Comparison of ENCODE assay signal across 9 cellular contexts in the genomic region with DNA sequence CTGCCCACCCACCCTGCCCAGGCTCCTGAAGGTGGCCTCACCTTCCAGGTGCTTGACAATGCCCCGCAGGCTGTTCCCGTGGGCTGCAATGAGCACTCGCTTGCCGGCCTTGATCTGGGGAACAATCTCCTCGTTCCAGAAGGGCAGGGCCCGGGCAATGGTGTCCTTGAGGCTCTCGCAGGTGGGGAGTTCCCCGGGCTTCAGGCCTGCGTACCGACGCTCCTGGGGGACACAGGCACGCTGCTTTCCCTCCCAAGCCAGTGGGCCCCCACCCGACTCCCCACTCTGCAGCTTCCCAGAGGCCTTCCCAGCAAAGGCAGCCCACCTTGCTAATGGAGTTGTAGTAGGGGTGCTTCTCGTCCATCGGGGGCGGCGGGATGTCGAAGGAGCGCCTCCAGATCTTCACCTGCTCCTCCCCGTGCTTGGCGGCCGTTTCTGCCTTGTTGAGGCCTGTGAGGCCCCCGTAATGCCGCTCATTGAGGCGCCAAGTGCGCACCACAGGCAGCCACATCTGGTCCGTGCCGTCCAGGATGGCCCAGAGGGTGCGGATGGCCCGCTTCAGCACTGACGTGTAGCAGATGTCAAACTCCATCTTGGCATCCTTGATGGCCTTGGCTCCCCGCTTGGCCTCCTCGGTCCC. TPM values are rescaled to one million over a fixed set of nuclear protein-coding genes. Genes with fewer than 3 reads are reported as not detected.
DNase-seq lines count a peak whose midpoint lies in the region; TF ChIP-seq lines count a peak whose summit lies in the region.
"Had no signal": no experiment of that assay in that cellular context is flagged by ENCODE, and none has a peak within 500 bp of the region (broad histone marks: within the 10 kb centered on the region; RNA-seq: fewer than 3 reads in every experiment).

No MANE protein-coding gene starts in this region.

- no peaks in the 10 kb centered on the region for H3K79me2 ChIP-seq in mesendoderm (ENCODE audit: control insufficient read depth, insufficient read depth, low read length)

- H3K4me3 ChIP-seq in mesendoderm (ENCODE audit: low read length), result no peak overlapping the region

- DNase-seq in stimulated activated CD4-positive, alpha-beta T cell treated with anti-CD3 and anti-CD28 coated beads, Interleukin-15, amount 100 ng/mL, for 24 hours, result peak; percentile 34
- no peak for DNase-seq in stimulated activated CD4-positive, alpha-beta T cell treated with anti-CD3 and anti-CD28 coated beads, Interleukin-4, amount 100 ng/mL, for 4 hours
- no peak for DNase-seq in mesendoderm
- no peak for DNase-seq in Ammon's horn (ENCODE audit: low spot score)
- DNase-seq in midbrain (lab: John Stamatoyannopoulos, UW), result no peak
- DNase-seq in epidermal melanocyte (ENCODE audit: insufficient read length, low spot score), result no peak
- no peak for DNase-seq in KG1 (lab: John Stamatoyannopoulos, UW)

- no peak overlapping the region for H3K9ac ChIP-seq in mesendoderm (ENCODE audit: low read length)

- H3K27ac Mint-ChIP-seq in brain, result peak overlapping the region in 3 of 5 experiments; percentile 75 to 91 (median 89)

- peaks cover 21% of the 10 kb centered on the region for H3K4me1 Mint-ChIP-seq in brain

- H2BK5ac ChIP-seq in mesendoderm (ENCODE audit: low read length), result no peak overlapping the region

- no peak overlapping the region for H2AK5ac ChIP-seq in mesendoderm (ENCODE audit: low read length)

- no peak overlapping the region for H3K27ac ChIP-seq in mesendoderm (ENCODE audit: low read depth, low read length)

- WGBS in mesendoderm (ENCODE audit: extremely low coverage, insufficient coverage, low lambda C conversion rate), result no CpG with 5 or more reads among the region's 33 CpGs

- no peak overlapping the region for H2BK15ac ChIP-seq in mesendoderm (replicated peaks; ENCODE audit: low read depth)

- no peaks in the 10 kb centered on the region for H3K27me3 Mint-ChIP-seq in brain

- H3K36me3 Mint-ChIP-seq in brain, result peaks cover 5% of the 10 kb centered on the region

- peaks cover 4% of the 10 kb centered on the region for H3K4me1 ChIP-seq in mesendoderm (ENCODE audit: control insufficient read depth, low read depth, low read length)
- H3K4me1 ChIP-seq: Caco-2 had no signal

- peak overlapping the region in 3 of 5 experiments; percentile 32 to 64 (median 63) for H3K4me3 Mint-ChIP-seq in brain

- H2BK120ac ChIP-seq in mesendoderm (ENCODE audit: low read depth, low read length), result no peak overlapping the region

- no peak overlapping the region for H3K23ac ChIP-seq in mesendoderm (ENCODE audit: low read length)

- H3K79me1 ChIP-seq in mesendoderm (ENCODE audit: low read length), result no peaks in the 10 kb centered on the region

- peaks cover 4% of the 10 kb centered on the region for H3K36me3 ChIP-seq in mesendoderm (ENCODE audit: control insufficient read depth, insufficient read depth, low read length)

- H3K4ac ChIP-seq in mesendoderm (ENCODE audit: low read depth, low read length), result no peak overlapping the region

- H3K18ac ChIP-seq in mesendoderm (ENCODE audit: low read length), result no peak overlapping the region

- H4K8ac ChIP-seq in mesendoderm (ENCODE audit: low read depth, low read length), result no peak overlapping the region

- no peak overlapping the region for H3K4me2 ChIP-seq in mesendoderm (ENCODE audit: low read length)

- H3K27me3 ChIP-seq in mesendoderm (ENCODE audit: insufficient read depth, low read length, poor library complexity), result no peaks in the 10 kb centered on the region

- no peaks in the 10 kb centered on the region for H3K9me3 Mint-ChIP-seq in brain

- TF ChIP-seq CTCF in brain (conservative IDR thresholded peaks at IDR 0.05), result no peak

- H3K56ac ChIP-seq in mesendoderm (ENCODE audit: low read length), result peak overlapping the region; percentile 56

- H4K5ac ChIP-seq in mesendoderm (ENCODE audit: low read length), result no peak overlapping the region

RNA-seq across cellular contexts. Expression of a gene that starts 0.5 kb away (rescaled TPM):
- 141 TPM for polyA plus RNA-seq in brain (ENCODE audit: insufficient read depth, low read depth, low replicate concordance)
- 1.1 TPM for polyA plus RNA-seq in mesendoderm (2013, experiment 1 of 2)
- polyA plus RNA-seq in mesendoderm (2013, experiment 2 of 2), result 0.95 TPM

RNA-seq across cellular contexts. Expression of a gene that starts 17.4 kb away (rescaled TPM):
- 9.1 TPM for polyA plus RNA-seq in brain (ENCODE audit: insufficient read depth, low read depth, low replicate concordance)
- 5.5 TPM for polyA plus RNA-seq in mesendoderm (2013, experiment 1 of 2)
- 5.6 TPM for polyA plus RNA-seq in mesendoderm (2013, experiment 2 of 2)

RNA-seq across cellular contexts. Expression of a gene that starts 20.4 kb away (rescaled TPM):
- 115 TPM for polyA plus RNA-seq in brain (ENCODE audit: insufficient read depth, low read depth, low replicate concordance)
- 28.8 TPM for polyA plus RNA-seq in mesendoderm (2013, experiment 1 of 2)
- 29.1 TPM for polyA plus RNA-seq in mesendoderm (2013, experiment 2 of 2)

RNA-seq across cellular contexts. Expression of a gene that starts 39.2 kb away (rescaled TPM):
- polyA plus RNA-seq in brain (ENCODE audit: insufficient read depth, low read depth, low replicate concordance), result 35.2 TPM
- 19.7 TPM for polyA plus RNA-seq in mesendoderm (2013, experiment 1 of 2)
- polyA plus RNA-seq in mesendoderm (2013, experiment 2 of 2), result 20.4 TPM

RNA-seq across cellular contexts. Expression of a gene that starts 58.4 kb away (rescaled TPM):
- 162 TPM for polyA plus RNA-seq in brain (ENCODE audit: insufficient read depth, low read depth, low replicate concordance)
- 123 TPM for polyA plus RNA-seq in mesendoderm (2013, experiment 1 of 2)
- polyA plus RNA-seq in mesendoderm (2013, experiment 2 of 2), result 124 TPM
